Comparison of ENCODE assay signal across 9 cellular contexts in genomic region chr9:135748676-135749075, GRCh38. TPM values are rescaled to one million over a fixed set of nuclear protein-coding genes. Genes with fewer than 3 reads are reported as not detected.
"Had no signal": no experiment of that assay in that cellular context is flagged by ENCODE, and none has a peak within 500 bp of the region (broad histone marks: within the 10 kb centered on the region; RNA-seq: fewer than 3 reads in every experiment).

No MANE protein-coding gene starts in this region.

- ATAC-seq: K562 had no signal

- DNase-seq: GM23248, H7, HCEC 1CT, IMR-90, KG1 had no signal

- H3K4me3 ChIP-seq: GM23248, K562 had no signal

- H2AFZ ChIP-seq: GM23248 had no signal

- H3K9ac ChIP-seq: GM23248 had no signal

- H3K27ac ChIP-seq: GM23248 had no signal

- FAIRE-seq: HTR-8/SVneo, K562 had no signal

RNA-seq across cellular contexts. Expression of gene KCNT1, which starts 46.7 kb away (rescaled TPM):
- total RNA-seq: GM23248, H4, HT-29, IMR-90 had no signal
- polyA plus RNA-seq: GM23248, IMR-90, K562 had no signal

RNA-seq across cellular contexts. Expression of gene SOHLH1, which starts 49.4 kb away (rescaled TPM):
- total RNA-seq: GM23248, H4, H7, HT-29, IMR-90 had no signal
- polyA plus RNA-seq: GM23248, IMR-90 had no signal
